ENCODE assay signal across 19 cellular contexts in genomic region chr6:7902221-7902620, GRCh38. TPM values are rescaled to one million over a fixed set of nuclear protein-coding genes. Genes with fewer than 3 reads are reported as not detected.
A peak's percentile ranks its signal among the peaks of the same experiment; 100 is the strongest.
DNase-seq lines count a peak whose midpoint lies in the region; ATAC-seq and TF ChIP-seq lines count a peak whose summit lies in the region.
"Had no signal": no experiment of that assay in that cellular context is flagged by ENCODE, and none has a peak within 500 bp of the region (broad histone marks: within the 10 kb centered on the region; RNA-seq: fewer than 3 reads in every experiment).

No MANE protein-coding gene starts in this region.

- peak overlapping the region; percentile 16 for H3K27ac ChIP-seq in RWPE1
- H3K27ac ChIP-seq: 22Rv1, C4-2B had no signal

- H3K4me3 Mint-ChIP-seq in activated T-cell treated with anti-CD3 and anti-CD28 coated beads, Interleukin-2, amount 50 U/mL, for 24 hours, result no peak overlapping the region
- H3K4me3 Mint-ChIP-seq in activated T-helper 17 cell treated with anti-CD3 and anti-CD28 coated beads, Interleukin-2, amount 50 U/mL, for 72 hours, result no peak overlapping the region

- H3K4me3 ChIP-seq in epithelial cell of esophagus (ENCODE audit: low read length), result no peak overlapping the region

- no peak for DNase-seq in activated T-cell treated with anti-CD3 and anti-CD28 coated beads, Interleukin-2, amount 50 U/mL, for 24 hours
- no peak for DNase-seq in activated T-cell treated with anti-CD3 and anti-CD28 coated beads for 4 hours
- no peak for DNase-seq in RWPE1 (ENCODE audit: low spot score)
- DNase-seq in epithelial cell of esophagus (ENCODE audit: low read depth), result peak; percentile 78
- no peak for DNase-seq in activated naive CD4-positive, alpha-beta T cell treated with anti-CD3 and anti-CD28 coated beads, Interleukin-2, amount 50 U/mL, for 16 hours
- no peak for DNase-seq in NCI-H524 (lab: John Stamatoyannopoulos, UW)
- DNase-seq: AML-193, DMS79, GOT3, NCI-H1105 treated with DMSO at 0.1 percent for 48 hours, NCI-H1694, NCI-H510A treated with DMSO at 0.1 percent for 48 hours, NCI-H82 had no signal

- no peaks in the 10 kb centered on the region for H3K27me3 Mint-ChIP-seq in activated T-cell treated with anti-CD3 and anti-CD28 coated beads, Interleukin-2, amount 50 U/mL, for 24 hours
- H3K27me3 Mint-ChIP-seq in activated T-helper 17 cell treated with anti-CD3 and anti-CD28 coated beads, Interleukin-2, amount 50 U/mL, for 72 hours, result no peaks in the 10 kb centered on the region

- peaks cover 91% of the 10 kb centered on the region for H3K36me3 Mint-ChIP-seq in activated T-cell treated with anti-CD3 and anti-CD28 coated beads, Interleukin-2, amount 50 U/mL, for 24 hours (ENCODE audit: low read depth)
- H3K36me3 Mint-ChIP-seq in activated T-helper 17 cell treated with anti-CD3 and anti-CD28 coated beads, Interleukin-2, amount 50 U/mL, for 72 hours (ENCODE audit: low read depth), result peaks cover 84% of the 10 kb centered on the region

- peak overlapping the region; percentile 33 for H3K27ac Mint-ChIP-seq in activated T-cell treated with anti-CD3 and anti-CD28 coated beads, Interleukin-2, amount 50 U/mL, for 24 hours
- H3K27ac Mint-ChIP-seq in activated T-helper 17 cell treated with anti-CD3 and anti-CD28 coated beads, Interleukin-2, amount 50 U/mL, for 72 hours, result no peak overlapping the region

- TF ChIP-seq CTCF in RWPE1 (conservative IDR thresholded peaks at IDR 0.05; ENCODE audit: low read depth) (no peak), epithelial cell of esophagus (IDR thresholded peaks at IDR 0.05; ENCODE audit: insufficient read depth, low read depth, low read length, missing control alignments) (no peak)

- ATAC-seq in GM19328 (IDR thresholded peaks at IDR 0.05; ENCODE audit: unreplicated experiment), result no peak
- no peak for ATAC-seq in activated T-helper 17 cell treated with anti-CD3 and anti-CD28 coated beads, Interleukin-2, amount 50 U/mL, for 72 hours (replicated peaks)
- ATAC-seq: HCT116, Panc1 had no signal

- CTCF ChIA-PET in RWPE1 (lab: Yijun Ruan, JAX), result interaction anchor here (0.7 to 1.1 kb wide), 2 partner anchors 21 to 104 kb away, joined by 3 read pairs; no protein-coding TSS in a partner anchor

- POLR2A ChIA-PET in RWPE1 (lab: Yijun Ruan, JAX; ENCODE audit: low non-redundant PET), result no interaction called here

- peaks cover 10% of the 10 kb centered on the region for H3K4me1 Mint-ChIP-seq in activated T-cell treated with anti-CD3 and anti-CD28 coated beads, Interleukin-2, amount 50 U/mL, for 24 hours (ENCODE audit: low read depth)
- no peaks in the 10 kb centered on the region for H3K4me1 Mint-ChIP-seq in activated T-helper 17 cell treated with anti-CD3 and anti-CD28 coated beads, Interleukin-2, amount 50 U/mL, for 72 hours

- no peaks in the 10 kb centered on the region for H3K9me3 Mint-ChIP-seq in activated T-cell treated with anti-CD3 and anti-CD28 coated beads, Interleukin-2, amount 50 U/mL, for 24 hours
- no peaks in the 10 kb centered on the region for H3K9me3 Mint-ChIP-seq in activated T-helper 17 cell treated with anti-CD3 and anti-CD28 coated beads, Interleukin-2, amount 50 U/mL, for 72 hours

RNA-seq across cellular contexts. Expression of gene TXNDC5, which starts 8.4 kb away (rescaled TPM):
- total RNA-seq in activated T-helper 17 cell treated with anti-CD3 and anti-CD28 coated beads, Interleukin-2, amount 50 U/mL, for 72 hours, result 10 to 100 TPM; 48.3 to 95.0 TPM
